ENCODE assay signal across 21 cellular contexts in genomic region chr5:76528547-76529334, GRCh38.
DNase-seq lines count a peak whose midpoint lies in the region; ATAC-seq, FAIRE-seq and TF ChIP-seq lines count a peak whose summit lies in the region.
"Had no signal": no experiment of that assay in that cellular context is flagged by ENCODE, and none has a peak within 500 bp of the region (broad histone marks: within the 10 kb centered on the region; RNA-seq: fewer than 3 reads in every experiment).

No MANE protein-coding gene starts in this region.

- DNase-seq in NCI-H82 (lab: John Stamatoyannopoulos, UW) (peak; percentile 16), NCI-H82 treated with DMSO at 0.1 percent for 48 hours (lab: John Stamatoyannopoulos, UW; ENCODE audit: unreplicated experiment) (no peak), GM12878 (ENCODE audit: low read depth, low spot score) (no peak), A673 (ENCODE audit: low spot score) (no peak), MV-4-11 (lab: John Stamatoyannopoulos, UW) (no peak)
- peak; percentile 12 for DNase-seq in stimulated activated CD4-positive, alpha-beta T cell treated with anti-CD3 and anti-CD28 coated beads, Interleukin-1b, Interleukin-23, amount 100 ng/mL, for 48 hours
- no peak for DNase-seq in stimulated activated CD4-positive, alpha-beta T cell treated with anti-CD3 and anti-CD28 coated beads, Interleukin-4, amount 100 ng/mL, for 24 hours
- DNase-seq: cerebellar nuclear complex, GOT3, kidney, lower lobe of right lung, NCI-H69, PC-9, psoas muscle, SHP77 treated with DMSO at 0.1 percent for 48 hours, upper lobe of left lung had no signal

- no peaks in the 10 kb centered on the region for H4K20me1 ChIP-seq in GM12878 (ENCODE audit: control insufficient read depth, insufficient read depth)

- H3K9me3 ChIP-seq in GM12878 (replicated peaks; ENCODE audit: control insufficient read depth, insufficient read depth, low read length) (no peaks in the 10 kb centered on the region), A673 (ENCODE audit: low read depth, low read length, poor library complexity, severe bottlenecking) (no peaks in the 10 kb centered on the region)
- H3K9me3 ChIP-seq: lower lobe of right lung, neutrophil, psoas muscle, upper lobe of left lung had no signal

- POLR2A ChIA-PET in GM12878 (lab: Charles Lee) (interaction anchor here (1.4 kb wide), 1 partner anchor 14 kb away, joined by 4 read pairs; no protein-coding TSS in a partner anchor), A673 (lab: Charles Lee; ENCODE audit: low non-redundant PET) (interaction anchor here (0.6 kb wide), 1 partner anchor 129 kb away, joined by 3 read pairs; no protein-coding TSS in a partner anchor)

- H3K36me3 ChIP-seq in GM12878 (ENCODE audit: control insufficient read depth in 2 of 2, insufficient read depth in 2 of 2, low read length in 1 of 2) (no peaks in the 10 kb centered on the region), A673 (ENCODE audit: insufficient read depth, low read length, poor library complexity, severe bottlenecking) (no peaks in the 10 kb centered on the region)
- H3K36me3 ChIP-seq: lower lobe of right lung, neutrophil, upper lobe of left lung had no signal

- no peak overlapping the region for H3K27ac ChIP-seq in GM12878 (ENCODE audit: control insufficient read depth, insufficient read depth)
- no peak overlapping the region for H3K27ac ChIP-seq in A673 (ENCODE audit: low read depth, low read length, poor library complexity, severe bottlenecking)
- H3K27ac ChIP-seq: lower lobe of right lung, neutrophil, PC-9, psoas muscle, upper lobe of left lung, VCaP had no signal

- no peak for TF ChIP-seq RAD21 in GM12878 (IDR thresholded peaks at IDR 0.05; ENCODE audit: insufficient read depth, low read depth, low read length)

- H3K79me2 ChIP-seq in GM12878 (ENCODE audit: control insufficient read depth, insufficient read depth, low read length): no peaks in the 10 kb centered on the region

- TF ChIP-seq POLR2A in GM12878 (IDR thresholded peaks at IDR 0.05; ENCODE audit: low read depth, low read length): no peak

- intact Hi-C loops in GM12878 (cut with micrococcal nuclease; ENCODE audit: unreplicated experiment) (no loop called here), A673 (cut with micrococcal nuclease; ENCODE audit: unreplicated experiment) (no loop called here)

- H3K4me1 ChIP-seq in GM12878 (ENCODE audit: control insufficient read depth, insufficient read depth, low read length) (no peaks in the 10 kb centered on the region), A673 (ENCODE audit: insufficient read depth, low read length, poor library complexity, severe bottlenecking) (peaks cover 36% of the 10 kb centered on the region)
- H3K4me1 ChIP-seq: lower lobe of right lung, psoas muscle had no signal

- no peak for TF ChIP-seq EP300 in GM12878 (IDR thresholded peaks at IDR 0.05; ENCODE audit: borderline replicate concordance in 1 of 2, control insufficient read depth in 1 of 2, low read depth in 2 of 2, low read length in 2 of 2)

- RAD21 ChIA-PET in GM12878 (lab: Charles Lee; ENCODE audit: unreplicated experiment): no interaction called here

- CTCF ChIA-PET in GM12878 (lab: Yijun Ruan, JAX): interaction anchor here (0.8 to 1.1 kb wide), 4 partner anchors 9 to 246 kb away, joined by 3 to 5 read pairs (median 4); no protein-coding TSS in a partner anchor
- CTCF ChIA-PET in A673 (lab: Charles Lee): no interaction called here

- peak; percentile 30; the same call in 1 of the 3 replicates for ATAC-seq in GM12878
- no peak for ATAC-seq in GM21423 (IDR thresholded peaks at IDR 0.05; ENCODE audit: unreplicated experiment)
- ATAC-seq: lower lobe of right lung, psoas muscle had no signal

- H3K4me3 ChIP-seq in GM12878 (no peak overlapping the region), A673 (ENCODE audit: low read depth, low read length, poor library complexity, severe bottlenecking) (no peak overlapping the region)
- H3K4me3 ChIP-seq: lower lobe of right lung, PC-9, psoas muscle, upper lobe of left lung had no signal

- TF ChIP-seq CTCF in GM12878 (IDR thresholded peaks at IDR 0.05 in 2 of 3, conservative IDR thresholded peaks at IDR 0.05 in 1 of 3; ENCODE audit: control insufficient read depth in 2 of 3, extremely low read depth in 1 of 3, insufficient read depth in 1 of 3, low read depth in 3 of 3, low read length in 3 of 3) (no peak), A673 (conservative IDR thresholded peaks at IDR 0.05; ENCODE audit: low read depth, low read length) (no peak)

- SMC1A ChIA-PET in GM12878 (lab: Charles Lee; ENCODE audit: uncharacterized antibody, unreplicated experiment): interaction anchor here (0.6 to 1.5 kb wide), 2 partner anchors 16 to 128 kb away, joined by 4 to 5 read pairs; no protein-coding TSS in a partner anchor

- BruUV-seq in GM12878 (replicated peaks; lab: Mats Ljungman, UMichigan): no TSS peak
- no TSS peak for BruUV-seq in A673 (replicated peaks; lab: Mats Ljungman, UMichigan)

- in situ Hi-C loops in GM12878 (cut with MboI): no loop called here

- H3K27me3 ChIP-seq in GM12878 (replicated peaks in 1 of 2; ENCODE audit: control insufficient read depth in 2 of 2, insufficient read depth in 2 of 2, low read length in 1 of 2): no peaks in the 10 kb centered on the region
- no peaks in the 10 kb centered on the region for H3K27me3 ChIP-seq in A673 (replicated peaks; ENCODE audit: insufficient read depth, low read depth, low read length, poor library complexity)
- H3K27me3 ChIP-seq: neutrophil, upper lobe of left lung had no signal

- FAIRE-seq in GM12878 (lab: Jason Lieb, UNC): no peak
- FAIRE-seq: D721Med, frontal cortex, kidney had no signal

- no peak overlapping the region for H3K4me2 ChIP-seq in GM12878 (ENCODE audit: control insufficient read depth, insufficient read depth)
- H3K4me2 ChIP-seq: PC-9 had no signal

- 92% methylated on average over 2 of the region's 2 CpGs for WGBS in GM12878 (ENCODE audit: insufficient coverage, insufficient replicate concordance, low lambda C conversion rate, missing lambda C conversion rate)

- H2AFZ ChIP-seq in GM12878 (ENCODE audit: control insufficient read depth, low read depth, low read length): no peak overlapping the region
- H2AFZ ChIP-seq: PC-9 had no signal

- no peak overlapping the region for H3K9ac ChIP-seq in GM12878 (ENCODE audit: control insufficient read depth, insufficient read depth, low read length)

TF ChIP-seq in GM12878, 131 proteins besides CTCF, POLR2A, EP300 and RAD21 (continues in another document):
- TF ChIP-seq NKRF (conservative IDR thresholded peaks at IDR 0.05) (no peak), IRF4 (IDR thresholded peaks at IDR 0.05; ENCODE audit: low read depth, low read length) (no peak), SKIL (IDR thresholded peaks at IDR 0.05; ENCODE audit: low read depth, poor library complexity, severe bottlenecking) (no peak), STAT3 (IDR thresholded peaks at IDR 0.05; ENCODE audit: low read depth, low read length) (no peak), RELB (IDR thresholded peaks at IDR 0.05; ENCODE audit: low read depth) (no peak), SMC3 (IDR thresholded peaks at IDR 0.05; ENCODE audit: borderline replicate concordance, low read length) (no peak), MXI1 (IDR thresholded peaks at IDR 0.05; ENCODE audit: low read depth, low read length) (no peak), NR2F1 (conservative IDR thresholded peaks at IDR 0.05) (no peak)

Comparison
In these comparisons a context has a peak if more than half of its experiments do, and no peak if none do; other contexts are left out.
1. DNase-seq: peak in NCI-H82 (single experiment) and stimulated activated CD4-positive, alpha-beta T cell treated with anti-CD3 and anti-CD28 coated beads, Interleukin-1b, Interleukin-23, amount 100 ng/mL, for 48 hours (single experiment); none in NCI-H82 treated with DMSO at 0.1 percent for 48 hours (single experiment), stimulated activated CD4-positive, alpha-beta T cell treated with anti-CD3 and anti-CD28 coated beads, Interleukin-4, amount 100 ng/mL, for 24 hours (single experiment), GM12878 (single experiment), A673 (single experiment) and MV-4-11 (single experiment).